ENCODE assay signal across 11 cellular contexts in genomic region chr17:40224707-40225092, GRCh38. TPM values are rescaled to one million over a fixed set of nuclear protein-coding genes. Genes with fewer than 3 reads are reported as not detected.
A peak's percentile ranks its signal among the peaks of the same experiment; 100 is the strongest.
DNase-seq lines count a peak whose midpoint lies in the region; ATAC-seq and TF ChIP-seq lines count a peak whose summit lies in the region.
"Had no signal": no experiment of that assay in that cellular context is flagged by ENCODE, and none has a peak within 500 bp of the region (broad histone marks: within the 10 kb centered on the region; RNA-seq: fewer than 3 reads in every experiment).

No MANE protein-coding gene starts in this region.

- peak overlapping the region; percentile 69 for H3K27ac Mint-ChIP-seq in mesothelial cell of epicardium
- H3K27ac Mint-ChIP-seq: B cell had no signal

- H3K4me3 ChIP-seq in epithelial cell of esophagus (ENCODE audit: low read length) (no peak overlapping the region), vagina (no peak overlapping the region)

- peaks cover 9% of the 10 kb centered on the region for H3K36me3 Mint-ChIP-seq in mesothelial cell of epicardium

- CTCF ChIA-PET in GM10248 (lab: Yijun Ruan, JAX) = interaction anchor here (1.0 kb wide), 1 partner anchor 23 kb away, joined by 3 read pairs; no protein-coding TSS in a partner anchor

- intact Hi-C loops in Right ventricle myocardium inferior (cut with DNase I) = no loop called here
- intact Hi-C loops in cardiac septum (cut with DNase I) = no loop called here
- intact Hi-C loops in vagina (cut with DNase I) = no loop called here

- no peak overlapping the region for H3K4me3 Mint-ChIP-seq in mesothelial cell of epicardium
- H3K4me3 Mint-ChIP-seq: B cell had no signal

- no peaks in the 10 kb centered on the region for H3K9me3 Mint-ChIP-seq in mesothelial cell of epicardium

- H3K4me1 Mint-ChIP-seq in mesothelial cell of epicardium = peaks cover 11% of the 10 kb centered on the region

- H3K36me3 ChIP-seq in vagina = no peaks in the 10 kb centered on the region

- TF ChIP-seq POLR2A in vagina (IDR thresholded peaks at IDR 0.05) = no peak

- POLR2A ChIA-PET in GM10248 (lab: Yijun Ruan, JAX) = interaction anchor here (0.6 kb wide), 1 partner anchor 60 kb away, joined by 4 read pairs; no protein-coding TSS in a partner anchor

- H3K27me3 Mint-ChIP-seq in mesothelial cell of epicardium (ENCODE audit: low read depth) = no peaks in the 10 kb centered on the region
- H3K27me3 Mint-ChIP-seq: B cell had no signal

- H3K27ac ChIP-seq in vagina = peak overlapping the region; percentile 36

- no peak for DNase-seq in Right ventricle myocardium inferior (ENCODE audit: missing footprints)
- DNase-seq in cardiac septum (ENCODE audit: low spot score) = no peak
- DNase-seq in epithelial cell of esophagus (ENCODE audit: low read depth) = peak; percentile 10
- DNase-seq in mesothelial cell of epicardium (ENCODE audit: low spot score in 2 of 2, unreplicated experiment in 2 of 2) = no peak
- no peak for DNase-seq in vagina (ENCODE audit: extremely low spot score in 2 of 2)
- no peak for DNase-seq in NOMO-1 (lab: John Stamatoyannopoulos, UW; ENCODE audit: unreplicated experiment in 2 of 2)
- DNase-seq in GM10248 (ENCODE audit: extremely low spot score) = no peak
- DNase-seq: activated T-cell treated with anti-CD3 and anti-CD28 coated beads, Interleukin-2, amount 50 U/mL, for 48 hours; Karpas-422 had no signal

- TF ChIP-seq CTCF in epithelial cell of esophagus (IDR thresholded peaks at IDR 0.05; ENCODE audit: insufficient read depth, low read depth, low read length, missing control alignments) (no peak), mesothelial cell of epicardium (IDR thresholded peaks at IDR 0.05; ENCODE audit: unreplicated experiment) (no peak), vagina (IDR thresholded peaks at IDR 0.05) (no peak), GM10248 (IDR thresholded peaks at IDR 0.05; ENCODE audit: control extremely low read depth, extremely low read depth, low read depth, missing control alignments) (no peak)

- ATAC-seq in Right ventricle myocardium inferior (peak; percentile 67), HG03196 (IDR thresholded peaks at IDR 0.05; ENCODE audit: unreplicated experiment) (no peak)

- no peaks in the 10 kb centered on the region for H3K9me3 ChIP-seq in vagina

- peaks cover 38% of the 10 kb centered on the region for H3K4me1 ChIP-seq in vagina

- no peaks in the 10 kb centered on the region for H3K27me3 ChIP-seq in vagina

RNA-seq across cellular contexts. Expression of gene WIPF2, which starts 5.6 kb away (rescaled TPM):
- total RNA-seq in Right ventricle myocardium inferior (12.3 TPM), cardiac septum (13.3 TPM), mesothelial cell of epicardium (27.0 to 28.7 TPM (median 28.1 TPM) in 3 replicates), vagina (10.6 TPM)

RNA-seq across cellular contexts. Expression of gene RAPGEFL1, which starts 47.4 kb away (rescaled TPM):
- total RNA-seq in Right ventricle myocardium inferior (2.1 TPM), cardiac septum (7.2 TPM), mesothelial cell of epicardium (23.1 to 28.2 TPM (median 23.8 TPM) in 3 replicates), vagina (144 TPM)
